In genomic region chr12:31219521-31219920, GRCh38 we compare ENCODE assay signal across 15 cellular contexts.
A peak's percentile ranks its signal among the peaks of the same experiment; 100 is the strongest.
DNase-seq lines count a peak whose midpoint lies in the region; ATAC-seq and TF ChIP-seq lines count a peak whose summit lies in the region.
"Had no signal": no experiment of that assay in that cellular context is flagged by ENCODE, and none has a peak within 500 bp of the region (broad histone marks: within the 10 kb centered on the region; RNA-seq: fewer than 3 reads in every experiment).

No MANE protein-coding gene starts in this region.

- H3K27me3 Mint-ChIP-seq in stimulated activated naive CD8-positive, alpha-beta T cell treated with anti-CD3 and anti-CD28 coated beads, Interleukin-15, amount 100 ng/mL, for 72 hours, result peaks cover 33% of the 10 kb centered on the region
- peaks cover 48% of the 10 kb centered on the region for H3K27me3 Mint-ChIP-seq in nephron progenitor cell (ENCODE audit: low read depth, poor library complexity)
- H3K27me3 Mint-ChIP-seq in stimulated activated memory B cell treated with anti-CD40 and anti-IgM and Interleukin-4, amounts not matched to agents 10 μg/mL and 1 μg/mL and 100 μg/mL, for 72 hours, result peaks cover 43% of the 10 kb centered on the region

- no peaks in the 10 kb centered on the region for H3K4me1 Mint-ChIP-seq in stimulated activated naive CD8-positive, alpha-beta T cell treated with anti-CD3 and anti-CD28 coated beads, Interleukin-15, amount 100 ng/mL, for 72 hours
- peaks cover 40% of the 10 kb centered on the region for H3K4me1 Mint-ChIP-seq in nephron progenitor cell
- no peaks in the 10 kb centered on the region for H3K4me1 Mint-ChIP-seq in stimulated activated memory B cell treated with anti-CD40 and anti-IgM and Interleukin-4, amounts not matched to agents 10 μg/mL and 1 μg/mL and 100 μg/mL, for 72 hours
- H3K4me1 Mint-ChIP-seq: CD8-positive, alpha-beta memory T cell had no signal

- H3K9me3 Mint-ChIP-seq in stimulated activated naive CD8-positive, alpha-beta T cell treated with anti-CD3 and anti-CD28 coated beads, Interleukin-15, amount 100 ng/mL, for 72 hours, result no peaks in the 10 kb centered on the region
- H3K9me3 Mint-ChIP-seq in nephron progenitor cell, result no peaks in the 10 kb centered on the region
- H3K9me3 Mint-ChIP-seq in stimulated activated memory B cell treated with anti-CD40 and anti-IgM and Interleukin-4, amounts not matched to agents 10 μg/mL and 1 μg/mL and 100 μg/mL, for 72 hours, result no peaks in the 10 kb centered on the region
- H3K9me3 Mint-ChIP-seq: CD8-positive, alpha-beta memory T cell; H9 had no signal

- H3K27ac Mint-ChIP-seq in stimulated activated naive CD8-positive, alpha-beta T cell treated with anti-CD3 and anti-CD28 coated beads, Interleukin-15, amount 100 ng/mL, for 72 hours, result peak overlapping the region; percentile 74 to 88
- peak overlapping the region; percentile 67 for H3K27ac Mint-ChIP-seq in nephron progenitor cell
- no peak overlapping the region for H3K27ac Mint-ChIP-seq in stimulated activated memory B cell treated with anti-CD40 and anti-IgM and Interleukin-4, amounts not matched to agents 10 μg/mL and 1 μg/mL and 100 μg/mL, for 72 hours
- H3K27ac Mint-ChIP-seq: GM23338, H9 had no signal

- H3K36me3 Mint-ChIP-seq in nephron progenitor cell (ENCODE audit: low read depth), result no peaks in the 10 kb centered on the region
- H3K36me3 Mint-ChIP-seq in stimulated activated memory B cell treated with anti-CD40 and anti-IgM and Interleukin-4, amounts not matched to agents 10 μg/mL and 1 μg/mL and 100 μg/mL, for 72 hours, result no peaks in the 10 kb centered on the region
- H3K36me3 Mint-ChIP-seq: CD8-positive, alpha-beta memory T cell had no signal

- H3K4me3 Mint-ChIP-seq in stimulated activated naive CD8-positive, alpha-beta T cell treated with anti-CD3 and anti-CD28 coated beads, Interleukin-15, amount 100 ng/mL, for 72 hours, result no peak overlapping the region
- H3K4me3 Mint-ChIP-seq in nephron progenitor cell, result no peak overlapping the region
- H3K4me3 Mint-ChIP-seq in stimulated activated memory B cell treated with anti-CD40 and anti-IgM and Interleukin-4, amounts not matched to agents 10 μg/mL and 1 μg/mL and 100 μg/mL, for 72 hours, result no peak overlapping the region
- H3K4me3 Mint-ChIP-seq: CD8-positive, alpha-beta memory T cell; GM23338 had no signal

- DNase-seq in stimulated activated naive CD8-positive, alpha-beta T cell treated with anti-CD3 and anti-CD28 coated beads, Interleukin-15, amount 100 ng/mL, for 72 hours, result no peak
- DNase-seq in stimulated activated naive CD8-positive, alpha-beta T cell treated with anti-CD3 and anti-CD28 coated beads, Interleukin-15, Interleukin-2, amounts not matched to agents 100 U/mL and 50 U/mL, for 24 hours, result no peak
- DNase-seq in nephron progenitor cell, result no peak
- no peak for DNase-seq in NCI-H1092 (lab: John Stamatoyannopoulos, UW)
- no peak for DNase-seq in cortex of kidney (lab: John Stamatoyannopoulos, UW)
- DNase-seq: 8988T; AML-193; Caco-2; CD8-positive, alpha-beta memory T cell; DMS53; GF-D8; H9 had no signal

- ATAC-seq in stimulated activated naive CD8-positive, alpha-beta T cell treated with anti-CD3 and anti-CD28 coated beads, Interleukin-15, amount 100 ng/mL, for 72 hours, result peak; percentile 24
- no peak for ATAC-seq in stimulated activated naive CD8-positive, alpha-beta T cell treated with anti-CD3 and anti-CD28 coated beads, Interleukin-15, Interleukin-2, amounts not matched to agents 100 U/mL and 50 U/mL, for 24 hours
- ATAC-seq in stimulated activated memory B cell treated with anti-CD40 and anti-IgM and Interleukin-4, amounts not matched to agents 10 μg/mL and 1 μg/mL and 100 μg/mL, for 72 hours, result peak; percentile 6
- no peak for ATAC-seq in GM21360 (IDR thresholded peaks at IDR 0.05; ENCODE audit: unreplicated experiment)

- no peak for TF ChIP-seq CTCF in nephron progenitor cell (IDR thresholded peaks at IDR 0.05)

Comparison
In these comparisons a context has a peak if more than half of its experiments do, and no peak if none do; other contexts are left out.
1. ATAC-seq: peak in stimulated activated naive CD8-positive, alpha-beta T cell treated with anti-CD3 and anti-CD28 coated beads, Interleukin-15, amount 100 ng/mL, for 72 hours (single experiment) and stimulated activated memory B cell treated with anti-CD40 and anti-IgM and Interleukin-4, amounts not matched to agents 10 μg/mL and 1 μg/mL and 100 μg/mL, for 72 hours (single experiment); none in stimulated activated naive CD8-positive, alpha-beta T cell treated with anti-CD3 and anti-CD28 coated beads, Interleukin-15, Interleukin-2, amounts not matched to agents 100 U/mL and 50 U/mL, for 24 hours (single experiment) and GM21360 (single experiment).